ENCODE assay signal across 12 cellular contexts in genomic region chr2:117820444-117820843, GRCh38. TPM values are rescaled to one million over a fixed set of nuclear protein-coding genes. Genes with fewer than 3 reads are reported as not detected.
DNase-seq lines count a peak whose midpoint lies in the region; ATAC-seq, FAIRE-seq and TF ChIP-seq lines count a peak whose summit lies in the region.
"Had no signal": no experiment of that assay in that cellular context is flagged by ENCODE, and none has a peak within 500 bp of the region (broad histone marks: within the 10 kb centered on the region; RNA-seq: fewer than 3 reads in every experiment).

No MANE protein-coding gene starts in this region.

- intact Hi-C loops in lower leg skin (cut with DNase I; ENCODE audit: low total_unique reads), result no loop called here

- 70 to 96% methylated on average over 1 of the region's 1 CpG for WGBS in lower leg skin, 2 donors

- TF ChIP-seq POLR2A in GM12892 (IDR thresholded peaks at IDR 0.05; ENCODE audit: low read depth, low read length), result no peak
- TF ChIP-seq POLR2A in lower leg skin (IDR thresholded peaks at IDR 0.05), result no peak

- no peak overlapping the region for H3K4me3 ChIP-seq in Loucy (ENCODE audit: low read length, poor library complexity, severe bottlenecking)
- H3K4me3 ChIP-seq in lower leg skin (ENCODE audit: low read depth, poor library complexity, severe bottlenecking), result no peak overlapping the region

- TF ChIP-seq CTCF in Loucy (conservative IDR thresholded peaks at IDR 0.05; ENCODE audit: low read length) (no peak), omental fat pad (IDR thresholded peaks at IDR 0.05) (no peak), lower leg skin (IDR thresholded peaks at IDR 0.05) (no peak)

- no peak for FAIRE-seq in GM12892 (lab: Jason Lieb, UNC)
- FAIRE-seq: H54 had no signal

- H3K4me2 ChIP-seq in Loucy (ENCODE audit: low read depth, low read length, poor library complexity, severe bottlenecking), result peak overlapping the region; percentile 29

- peaks cover 17% of the 10 kb centered on the region for H3K4me1 ChIP-seq in Loucy (ENCODE audit: insufficient read depth, low read length, poor library complexity, severe bottlenecking)

- ATAC-seq in HG02588 (IDR thresholded peaks at IDR 0.05; ENCODE audit: unreplicated experiment), result peak; percentile 52
- ATAC-seq in omental fat pad (ENCODE audit: low FRiP score), result no peak

- H3K79me2 ChIP-seq in Loucy (ENCODE audit: insufficient read depth, low read length), result peaks cover 44% of the 10 kb centered on the region

- no peaks in the 10 kb centered on the region for H3K9me3 ChIP-seq in Loucy (ENCODE audit: insufficient read depth, low read depth, low read length)

- peak; percentile 49 for DNase-seq in stimulated activated CD4-positive, alpha-beta T cell treated with anti-CD3 and anti-CD28 coated beads, Interleukin-1b, Interleukin-23, amount 100 ng/mL, for 48 hours
- no peak for DNase-seq in stimulated activated CD4-positive, alpha-beta T cell treated with anti-CD3 and anti-CD28 coated beads, Interleukin-4, amount 100 ng/mL, for 4 hours
- no peak for DNase-seq in omental fat pad (ENCODE audit: low spot score)
- no peak for DNase-seq in NCI-H82 (lab: John Stamatoyannopoulos, UW)
- no peak for DNase-seq in GM12892 (ENCODE audit: insufficient read length)
- DNase-seq in lower leg skin (ENCODE audit: low spot score in 2 of 2), result no peak
- DNase-seq: aorta, DMS79 treated with DMSO at 0.1 percent for 48 hours, mesenchymal stem cell had no signal

- H3K27me3 ChIP-seq in Loucy (ENCODE audit: insufficient read depth, low read length, poor library complexity, severe bottlenecking), result no peaks in the 10 kb centered on the region

- no peaks in the 10 kb centered on the region for H3K9me2 ChIP-seq in Loucy (replicated peaks; ENCODE audit: low read depth, low read length)

- peaks cover 25% of the 10 kb centered on the region for H4K20me1 ChIP-seq in Loucy (ENCODE audit: insufficient read depth, low read length, poor library complexity, severe bottlenecking)

- peaks cover 79% of the 10 kb centered on the region for H3K36me3 ChIP-seq in Loucy (ENCODE audit: insufficient read depth, low read length)

- H3F3A ChIP-seq in Loucy (ENCODE audit: low read depth), result no peaks in the 10 kb centered on the region

- no peak overlapping the region for H2AFZ ChIP-seq in Loucy (ENCODE audit: low read length)

- H3K9ac ChIP-seq in Loucy (ENCODE audit: low read depth, low read length, poor library complexity, severe bottlenecking), result no peak overlapping the region

RNA-seq across cellular contexts. Expression of gene DDX18, which starts 6.0 kb away (rescaled TPM):
- total RNA-seq in omental fat pad (10 to 100 TPM; 38.2 to 83.3 (median 51.8) TPM), lower leg skin (10 to 100 TPM; 20.4 to 39.6 (median 29.2) TPM)
- polyA plus RNA-seq in GM12892 (2012; ENCODE audit: missing spikeins), result 71.4 TPM
